ENCODE assay signal across 16 cellular contexts in the genomic region with DNA sequence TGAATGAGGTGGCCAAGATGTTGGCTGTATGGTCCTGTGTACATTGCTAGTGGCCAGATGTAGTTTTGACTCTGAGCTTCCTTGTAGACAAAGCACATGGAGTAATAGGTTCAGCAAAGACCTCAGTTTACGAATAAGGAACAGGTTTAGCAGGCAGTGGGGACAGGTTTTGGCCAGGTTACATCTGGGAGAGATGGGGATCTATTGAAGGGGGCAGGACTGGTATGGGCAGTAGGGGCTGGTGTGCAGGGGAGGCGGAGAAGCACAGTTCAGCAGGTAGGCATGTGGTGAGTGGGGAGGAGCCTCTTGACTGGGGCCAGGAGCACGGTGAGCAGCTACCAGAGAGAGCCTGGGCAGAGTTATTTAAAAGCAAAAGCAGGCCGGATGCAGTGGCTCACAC.
DNase-seq lines count a peak whose midpoint lies in the region.
"Had no signal": no experiment of that assay in that cellular context is flagged by ENCODE, and none has a peak within 500 bp of the region (broad histone marks: within the 10 kb centered on the region; RNA-seq: fewer than 3 reads in every experiment).

No MANE protein-coding gene starts in this region.

- DNase-seq in SIG-M5 treated with dmso at 0.1 percent for 504 hours (lab: John Stamatoyannopoulos, UW; ENCODE audit: unreplicated experiment): peak; percentile 41
- DNase-seq in SIG-M5 (lab: John Stamatoyannopoulos, UW): no peak
- peak; percentile 33 for DNase-seq in ELF-1 (ENCODE audit: low read depth, low spot score)
- DNase-seq in ureter (ENCODE audit: low spot score): peak; percentile 45
- DNase-seq in COLO829 (ENCODE audit: low spot score): no peak
- DNase-seq: AML-193; CD4-positive, alpha-beta T cell; CD8-positive, alpha-beta T cell; COR-L47; DMS 273 treated with DMSO at 0.1 percent for 48 hours; DMS153; DMS53; DMS79; DND-41; EL; GF-D8 had no signal

Comparison
In these comparisons a context has a peak if more than half of its experiments do, and no peak if none do; other contexts are left out.
1. DNase-seq: peak in SIG-M5 treated with dmso at 0.1 percent for 504 hours (single experiment), ELF-1 (single experiment) and ureter (single experiment); none in SIG-M5 (single experiment) and COLO829 (single experiment).